ENCODE assay signal across 1 cellular context in the genomic region with DNA sequence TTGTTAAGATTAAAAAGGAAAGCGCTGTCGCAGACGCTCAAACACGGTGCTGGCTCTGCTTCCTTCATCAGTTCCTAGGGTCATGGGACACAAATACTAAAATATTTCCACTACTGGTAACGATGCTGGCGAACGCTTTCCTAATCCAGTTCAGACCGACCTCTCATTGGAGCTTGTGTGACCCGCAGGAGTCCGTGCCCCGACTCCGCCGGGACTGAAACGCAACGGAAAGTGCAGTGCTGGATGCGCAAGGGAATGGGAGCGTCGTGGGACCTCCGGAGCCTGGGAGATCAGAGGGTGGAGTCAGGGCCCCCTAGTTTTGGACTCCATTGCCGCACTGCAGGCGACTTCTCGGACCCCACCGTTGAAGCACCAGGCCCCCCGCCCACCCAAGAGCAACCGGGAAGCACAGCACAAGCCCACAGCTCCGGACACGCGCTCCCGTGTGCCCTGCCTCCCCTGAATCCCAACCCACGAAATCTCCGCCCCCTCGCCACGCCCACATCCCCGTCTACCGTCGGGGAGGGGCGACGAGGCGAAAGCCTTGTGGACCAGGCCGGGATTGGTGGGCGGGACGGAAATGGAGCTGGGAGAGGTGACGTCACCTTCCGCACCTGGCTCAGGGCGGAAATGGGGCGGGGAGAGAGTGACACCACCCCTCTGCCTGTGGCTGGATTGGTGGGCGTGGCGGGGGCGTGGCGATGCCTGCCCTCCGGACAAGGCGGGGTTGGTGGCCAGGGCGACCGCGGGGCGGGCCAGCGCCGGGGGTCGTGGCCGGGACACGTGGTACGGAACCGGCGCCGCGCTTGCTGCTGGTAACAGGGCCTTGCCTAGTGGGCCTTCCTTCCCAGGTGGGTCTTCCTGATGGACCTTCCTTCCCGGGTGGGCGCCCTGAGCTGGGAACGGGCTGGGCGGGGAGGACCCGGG.
TF ChIP-seq lines count a peak whose summit lies in the region.

A gene (plus strand): TSS at position 783 of the 927 bp plus-strand sequence. CDS start 3,611 bp downstream, outside the sequence.

TF ChIP-seq in HepG2, 621 proteins besides CTCF, POLR2A, EP300 and RAD21 (continued from another document and continues in another):
- TF ChIP-seq KDM5A (IDR thresholded peaks at IDR 0.05; ENCODE audit: borderline replicate concordance, low read length) (no peak), ZNF570 (CRISPR knock-in tag; IDR thresholded peaks at IDR 0.05; ENCODE audit: borderline replicate concordance) (no peak), ZBTB7A (CRISPR knock-in tag; IDR thresholded peaks at IDR 0.05) (no peak), ZBTB7B (CRISPR knock-in tag; IDR thresholded peaks at IDR 0.05) (no peak), ZNF24 (IDR thresholded peaks at IDR 0.05) (no peak), ZNF337 (CRISPR knock-in tag; IDR thresholded peaks at IDR 0.05; ENCODE audit: borderline replicate concordance, low read depth) (no peak), ZBTB8A (CRISPR knock-in tag; IDR thresholded peaks at IDR 0.05; ENCODE audit: borderline replicate concordance, low read depth) (no peak; the same call in 1 of the 2 replicates), NFE2 (CRISPR knock-in tag; IDR thresholded peaks at IDR 0.05) (no peak; the same call in 1 of the 2 replicates), SOX5 (CRISPR knock-in tag; IDR thresholded peaks at IDR 0.05; ENCODE audit: borderline replicate concordance) (peak; percentile 14; the same call in 1 of the 2 replicates), TGIF2 (CRISPR knock-in tag; IDR thresholded peaks at IDR 0.05) (peak; percentile 73; the same call in 1 of the 2 replicates), HIVEP1 (CRISPR knock-in tag; IDR thresholded peaks at IDR 0.05) (no peak; the same call in 1 of the 2 replicates), NFYB (CRISPR knock-in tag; IDR thresholded peaks at IDR 0.05) (peak; percentile 84), NRL (CRISPR knock-in tag; IDR thresholded peaks at IDR 0.05; ENCODE audit: borderline replicate concordance) (no peak), ZNF431 (CRISPR knock-in tag; IDR thresholded peaks at IDR 0.05; ENCODE audit: borderline replicate concordance, low read depth) (no peak), SRF (IDR thresholded peaks at IDR 0.05; ENCODE audit: low read depth, low read length) (no peak), RBAK (CRISPR knock-in tag; IDR thresholded peaks at IDR 0.05) (no peak), ZKSCAN1 (IDR thresholded peaks at IDR 0.05; ENCODE audit: low read length) (no peak), ZNF761 (CRISPR knock-in tag; conservative IDR thresholded peaks at IDR 0.05) (peak; percentile 54; the same call in 1 of the 2 replicates), ZNF282 (IDR thresholded peaks at IDR 0.05; ENCODE audit: partially characterized antibody) (no peak), ELF3 (CRISPR knock-in tag; IDR thresholded peaks at IDR 0.05) (peak; percentile 71), ZNF792 (CRISPR knock-in tag; IDR thresholded peaks at IDR 0.05) (peak; percentile 39; the same call in 1 of the 2 replicates)
- TF ChIP-seq, protein P1, sequence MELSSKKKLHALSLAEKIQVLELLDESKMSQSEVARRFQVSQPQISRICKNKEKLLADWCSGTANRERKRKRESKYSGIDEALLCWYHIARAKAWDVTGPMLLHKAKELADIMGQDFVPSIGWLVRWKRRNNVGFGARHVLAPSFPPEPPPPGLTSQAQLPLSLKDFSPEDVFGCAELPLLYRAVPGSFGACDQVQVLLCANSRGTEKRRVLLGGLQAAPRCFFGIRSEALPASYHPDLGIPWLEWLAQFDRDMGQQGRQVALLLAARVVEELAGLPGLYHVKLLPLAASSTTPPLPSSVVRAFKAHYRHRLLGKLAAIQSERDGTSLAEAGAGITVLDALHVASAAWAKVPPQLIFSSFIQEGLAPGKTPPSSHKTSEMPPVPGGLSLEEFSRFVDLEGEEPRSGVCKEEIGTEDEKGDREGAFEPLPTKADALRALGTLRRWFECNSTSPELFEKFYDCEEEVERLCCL (CRISPR knock-in tag; IDR thresholded peaks at IDR 0.05; ENCODE audit: borderline replicate concordance), result no peak
- TF ChIP-seq, protein P2, sequence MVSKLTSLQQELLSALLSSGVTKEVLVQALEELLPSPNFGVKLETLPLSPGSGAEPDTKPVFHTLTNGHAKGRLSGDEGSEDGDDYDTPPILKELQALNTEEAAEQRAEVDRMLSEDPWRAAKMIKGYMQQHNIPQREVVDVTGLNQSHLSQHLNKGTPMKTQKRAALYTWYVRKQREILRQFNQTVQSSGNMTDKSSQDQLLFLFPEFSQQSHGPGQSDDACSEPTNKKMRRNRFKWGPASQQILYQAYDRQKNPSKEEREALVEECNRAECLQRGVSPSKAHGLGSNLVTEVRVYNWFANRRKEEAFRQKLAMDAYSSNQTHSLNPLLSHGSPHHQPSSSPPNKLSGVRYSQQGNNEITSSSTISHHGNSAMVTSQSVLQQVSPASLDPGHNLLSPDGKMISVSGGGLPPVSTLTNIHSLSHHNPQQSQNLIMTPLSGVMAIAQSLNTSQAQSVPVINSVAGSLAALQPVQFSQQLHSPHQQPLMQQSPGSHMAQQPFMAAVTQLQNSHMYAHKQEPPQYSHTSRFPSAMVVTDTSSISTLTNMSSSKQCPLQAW (CRISPR knock-in tag; IDR thresholded peaks at IDR 0.05), result peak; percentile 70
- TF ChIP-seq, protein P3, sequence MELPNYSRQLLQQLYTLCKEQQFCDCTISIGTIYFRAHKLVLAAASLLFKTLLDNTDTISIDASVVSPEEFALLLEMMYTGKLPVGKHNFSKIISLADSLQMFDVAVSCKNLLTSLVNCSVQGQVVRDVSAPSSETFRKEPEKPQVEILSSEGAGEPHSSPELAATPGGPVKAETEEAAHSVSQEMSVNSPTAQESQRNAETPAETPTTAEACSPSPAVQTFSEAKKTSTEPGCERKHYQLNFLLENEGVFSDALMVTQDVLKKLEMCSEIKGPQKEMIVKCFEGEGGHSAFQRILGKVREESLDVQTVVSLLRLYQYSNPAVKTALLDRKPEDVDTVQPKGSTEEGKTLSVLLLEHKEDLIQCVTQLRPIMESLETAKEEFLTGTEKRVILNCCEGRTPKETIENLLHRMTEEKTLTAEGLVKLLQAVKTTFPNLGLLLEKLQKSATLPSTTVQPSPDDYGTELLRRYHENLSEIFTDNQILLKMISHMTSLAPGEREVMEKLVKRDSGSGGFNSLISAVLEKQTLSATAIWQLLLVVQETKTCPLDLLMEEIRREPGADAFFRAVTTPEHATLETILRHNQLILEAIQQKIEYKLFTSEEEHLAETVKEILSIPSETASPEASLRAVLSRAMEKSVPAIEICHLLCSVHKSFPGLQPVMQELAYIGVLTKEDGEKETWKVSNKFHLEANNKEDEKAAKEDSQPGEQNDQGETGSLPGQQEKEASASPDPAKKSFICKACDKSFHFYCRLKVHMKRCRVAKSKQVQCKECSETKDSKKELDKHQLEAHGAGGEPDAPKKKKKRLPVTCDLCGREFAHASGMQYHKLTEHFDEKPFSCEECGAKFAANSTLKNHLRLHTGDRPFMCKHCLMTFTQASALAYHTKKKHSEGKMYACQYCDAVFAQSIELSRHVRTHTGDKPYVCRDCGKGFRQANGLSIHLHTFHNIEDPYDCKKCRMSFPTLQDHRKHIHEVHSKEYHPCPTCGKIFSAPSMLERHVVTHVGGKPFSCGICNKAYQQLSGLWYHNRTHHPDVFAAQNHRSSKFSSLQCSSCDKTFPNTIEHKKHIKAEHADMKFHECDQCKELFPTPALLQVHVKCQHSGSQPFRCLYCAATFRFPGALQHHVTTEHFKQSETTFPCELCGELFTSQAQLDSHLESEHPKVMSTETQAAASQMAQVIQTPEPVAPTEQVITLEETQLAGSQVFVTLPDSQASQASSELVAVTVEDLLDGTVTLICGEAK (IDR thresholded peaks at IDR 0.05), result 0 out of 2 replicates have a peak, but pooled peaks have one; percentile 26
- TF ChIP-seq, protein P3 (CRISPR knock-in tag; IDR thresholded peaks at IDR 0.05), result no peak; the same call in 1 of the 2 replicates
- TF ChIP-seq, protein P4, sequence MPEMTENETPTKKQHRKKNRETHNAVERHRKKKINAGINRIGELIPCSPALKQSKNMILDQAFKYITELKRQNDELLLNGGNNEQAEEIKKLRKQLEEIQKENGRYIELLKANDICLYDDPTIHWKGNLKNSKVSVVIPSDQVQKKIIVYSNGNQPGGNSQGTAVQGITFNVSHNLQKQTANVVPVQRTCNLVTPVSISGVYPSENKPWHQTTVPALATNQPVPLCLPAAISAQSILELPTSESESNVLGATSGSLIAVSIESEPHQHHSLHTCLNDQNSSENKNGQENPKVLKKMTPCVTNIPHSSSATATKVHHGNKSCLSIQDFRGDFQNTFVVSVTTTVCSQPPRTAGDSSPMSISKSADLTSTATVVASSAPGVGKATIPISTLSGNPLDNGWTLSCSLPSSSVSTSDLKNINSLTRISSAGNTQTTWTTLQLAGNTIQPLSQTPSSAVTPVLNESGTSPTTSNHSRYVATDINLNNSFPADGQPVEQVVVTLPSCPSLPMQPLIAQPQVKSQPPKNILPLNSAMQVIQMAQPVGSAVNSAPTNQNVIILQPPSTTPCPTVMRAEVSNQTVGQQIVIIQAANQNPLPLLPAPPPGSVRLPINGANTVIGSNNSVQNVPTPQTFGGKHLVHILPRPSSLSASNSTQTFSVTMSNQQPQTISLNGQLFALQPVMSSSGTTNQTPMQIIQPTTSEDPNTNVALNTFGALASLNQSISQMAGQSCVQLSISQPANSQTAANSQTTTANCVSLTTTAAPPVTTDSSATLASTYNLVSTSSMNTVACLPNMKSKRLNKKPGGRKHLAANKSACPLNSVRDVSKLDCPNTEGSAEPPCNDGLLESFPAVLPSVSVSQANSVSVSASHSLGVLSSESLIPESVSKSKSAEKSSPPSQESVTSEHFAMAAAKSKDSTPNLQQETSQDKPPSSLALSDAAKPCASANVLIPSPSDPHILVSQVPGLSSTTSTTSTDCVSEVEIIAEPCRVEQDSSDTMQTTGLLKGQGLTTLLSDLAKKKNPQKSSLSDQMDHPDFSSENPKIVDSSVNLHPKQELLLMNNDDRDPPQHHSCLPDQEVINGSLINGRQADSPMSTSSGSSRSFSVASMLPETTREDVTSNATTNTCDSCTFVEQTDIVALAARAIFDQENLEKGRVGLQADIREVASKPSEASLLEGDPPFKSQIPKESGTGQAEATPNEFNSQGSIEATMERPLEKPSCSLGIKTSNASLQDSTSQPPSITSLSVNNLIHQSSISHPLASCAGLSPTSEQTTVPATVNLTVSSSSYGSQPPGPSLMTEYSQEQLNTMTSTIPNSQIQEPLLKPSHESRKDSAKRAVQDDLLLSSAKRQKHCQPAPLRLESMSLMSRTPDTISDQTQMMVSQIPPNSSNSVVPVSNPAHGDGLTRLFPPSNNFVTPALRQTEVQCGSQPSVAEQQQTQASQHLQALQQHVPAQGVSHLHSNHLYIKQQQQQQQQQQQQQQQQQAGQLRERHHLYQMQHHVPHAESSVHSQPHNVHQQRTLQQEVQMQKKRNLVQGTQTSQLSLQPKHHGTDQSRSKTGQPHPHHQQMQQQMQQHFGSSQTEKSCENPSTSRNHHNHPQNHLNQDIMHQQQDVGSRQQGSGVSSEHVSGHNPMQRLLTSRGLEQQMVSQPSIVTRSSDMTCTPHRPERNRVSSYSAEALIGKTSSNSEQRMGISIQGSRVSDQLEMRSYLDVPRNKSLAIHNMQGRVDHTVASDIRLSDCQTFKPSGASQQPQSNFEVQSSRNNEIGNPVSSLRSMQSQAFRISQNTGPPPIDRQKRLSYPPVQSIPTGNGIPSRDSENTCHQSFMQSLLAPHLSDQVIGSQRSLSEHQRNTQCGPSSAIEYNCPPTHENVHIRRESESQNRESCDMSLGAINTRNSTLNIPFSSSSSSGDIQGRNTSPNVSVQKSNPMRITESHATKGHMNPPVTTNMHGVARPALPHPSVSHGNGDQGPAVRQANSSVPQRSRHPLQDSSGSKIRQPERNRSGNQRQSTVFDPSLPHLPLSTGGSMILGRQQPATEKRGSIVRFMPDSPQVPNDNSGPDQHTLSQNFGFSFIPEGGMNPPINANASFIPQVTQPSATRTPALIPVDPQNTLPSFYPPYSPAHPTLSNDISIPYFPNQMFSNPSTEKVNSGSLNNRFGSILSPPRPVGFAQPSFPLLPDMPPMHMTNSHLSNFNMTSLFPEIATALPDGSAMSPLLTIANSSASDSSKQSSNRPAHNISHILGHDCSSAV (CRISPR knock-in tag; IDR thresholded peaks at IDR 0.05; ENCODE audit: borderline replicate concordance), result no peak
- TF ChIP-seq, protein P5, sequence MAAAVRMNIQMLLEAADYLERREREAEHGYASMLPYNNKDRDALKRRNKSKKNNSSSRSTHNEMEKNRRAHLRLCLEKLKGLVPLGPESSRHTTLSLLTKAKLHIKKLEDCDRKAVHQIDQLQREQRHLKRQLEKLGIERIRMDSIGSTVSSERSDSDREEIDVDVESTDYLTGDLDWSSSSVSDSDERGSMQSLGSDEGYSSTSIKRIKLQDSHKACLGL (CRISPR knock-in tag; IDR thresholded peaks at IDR 0.05), result peak; percentile 92; the same call in 1 of the 2 replicates
- TF ChIP-seq, protein P6, sequence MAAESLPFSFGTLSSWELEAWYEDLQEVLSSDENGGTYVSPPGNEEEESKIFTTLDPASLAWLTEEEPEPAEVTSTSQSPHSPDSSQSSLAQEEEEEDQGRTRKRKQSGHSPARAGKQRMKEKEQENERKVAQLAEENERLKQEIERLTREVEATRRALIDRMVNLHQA (CRISPR knock-in tag; IDR thresholded peaks at IDR 0.05), result no peak
- TF ChIP-seq, protein P7, sequence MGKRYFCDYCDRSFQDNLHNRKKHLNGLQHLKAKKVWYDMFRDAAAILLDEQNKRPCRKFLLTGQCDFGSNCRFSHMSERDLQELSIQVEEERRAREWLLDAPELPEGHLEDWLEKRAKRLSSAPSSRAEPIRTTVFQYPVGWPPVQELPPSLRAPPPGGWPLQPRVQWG (CRISPR knock-in tag; IDR thresholded peaks at IDR 0.05; ENCODE audit: borderline replicate concordance, low read depth), result no peak
